In the genomic region with DNA sequence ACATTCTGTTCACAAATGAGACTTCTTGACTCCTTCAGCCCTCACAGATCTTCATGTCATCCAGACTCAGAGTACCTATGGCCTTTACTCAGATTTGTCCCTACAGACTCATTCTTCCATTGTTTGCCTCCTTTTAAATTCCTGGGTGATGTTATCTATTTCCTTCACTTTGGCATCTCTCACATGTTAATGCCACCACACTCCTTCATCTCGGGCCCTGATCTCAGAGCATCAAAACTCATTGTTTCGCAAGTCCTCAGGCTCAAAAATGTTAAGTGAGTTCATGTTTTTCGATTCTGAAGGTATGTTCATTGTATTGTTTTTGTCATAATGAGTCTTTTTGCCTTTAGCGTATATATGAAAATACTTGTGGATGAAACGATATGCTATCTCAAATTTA, we compare ENCODE assay signal across 16 cellular contexts.
DNase-seq lines count a peak whose midpoint lies in the region; ATAC-seq and TF ChIP-seq lines count a peak whose summit lies in the region.
"Had no signal": no experiment of that assay in that cellular context is flagged by ENCODE, and none has a peak within 500 bp of the region (broad histone marks: within the 10 kb centered on the region; RNA-seq: fewer than 3 reads in every experiment).

No MANE protein-coding gene starts in this region.

- H3K27me3 Mint-ChIP-seq in CD14-positive monocyte (ENCODE audit: low read depth in 3 of 3) (peaks cover 0 to 1% (median 0%) of the 10 kb centered on the region in 3 donors), Calu3 (ENCODE audit: unreplicated experiment) (peaks cover 12% of the 10 kb centered on the region), immature natural killer cell (ENCODE audit: low read depth in 3 of 3) (peaks cover 2% of the 10 kb centered on the region in 3 donors)
- no peaks in the 10 kb centered on the region for H3K27me3 Mint-ChIP-seq in activated CD4-positive, alpha-beta memory T cell treated with anti-CD3 and anti-CD28 coated beads for 36 hours

- H3K27ac ChIP-seq in WERI-Rb-1: no peak overlapping the region
- H3K27ac ChIP-seq: brain microvascular endothelial cell, right atrium auricular region, SK-N-MC had no signal

- BruUV-seq in Calu3 (replicated peaks; lab: Mats Ljungman, UMichigan): no TSS peak

- peaks cover 7 to 9% of the 10 kb centered on the region in 2 donors for H3K36me3 Mint-ChIP-seq in CD14-positive monocyte
- H3K36me3 Mint-ChIP-seq in Calu3 (ENCODE audit: insufficient read depth, unreplicated experiment): peaks cover 11% of the 10 kb centered on the region
- peaks cover 3% of the 10 kb centered on the region for H3K36me3 Mint-ChIP-seq in activated CD4-positive, alpha-beta memory T cell treated with anti-CD3 and anti-CD28 coated beads for 36 hours
- H3K36me3 Mint-ChIP-seq in immature natural killer cell: no peaks in the 10 kb centered on the region

- POLR2A ChIA-PET in activated CD4-positive, alpha-beta memory T cell treated with anti-CD3 and anti-CD28 coated beads for 36 hours (lab: Charles Lee): no interaction called here

- peak overlapping the region; percentile 82 to 100 (median 100) for H3K27ac Mint-ChIP-seq in CD14-positive monocyte
- H3K27ac Mint-ChIP-seq in Calu3 (ENCODE audit: unreplicated experiment): peak overlapping the region; percentile 50
- peak overlapping the region; percentile 36 for H3K27ac Mint-ChIP-seq in activated CD4-positive, alpha-beta memory T cell treated with anti-CD3 and anti-CD28 coated beads for 36 hours
- peak overlapping the region; percentile 24 to 98 (median 63) for H3K27ac Mint-ChIP-seq in immature natural killer cell

- DNase-seq in CD14-positive monocyte (ENCODE audit: low spot score) (no peak), Calu3 (no peak), immature natural killer cell (no peak), WERI-Rb-1 (no peak), COLO668 (lab: John Stamatoyannopoulos, UW; ENCODE audit: unreplicated experiment) (no peak), GDM1 (lab: John Stamatoyannopoulos, UW) (no peak)
- DNase-seq in activated CD4-positive, alpha-beta memory T cell treated with anti-CD3 and anti-CD28 coated beads for 36 hours: no peak
- DNase-seq: NCI-H1417; NCI-H510A; stimulated activated CD4-positive, alpha-beta T cell treated with anti-CD3 and anti-CD28 coated beads, Interleukin-1b, Interleukin-23, amount 100 ng/mL, for 48 hours; stimulated activated CD8-positive, alpha-beta memory T cell treated with anti-CD3 and anti-CD28 coated beads, Interleukin-4, amount 100 ng/mL, for 48 hours had no signal

- H3K9me3 ChIP-seq in WERI-Rb-1 (ENCODE audit: severe bottlenecking): no peaks in the 10 kb centered on the region
- H3K9me3 ChIP-seq: right atrium auricular region had no signal

- CTCF ChIA-PET in Calu3 (lab: Charles Lee): no interaction called here
- CTCF ChIA-PET in activated CD4-positive, alpha-beta memory T cell treated with anti-CD3 and anti-CD28 coated beads for 36 hours (lab: Charles Lee): no interaction called here

- H3K4me3 ChIP-seq in WERI-Rb-1 (ENCODE audit: low read depth, low read length): no peak overlapping the region
- H3K4me3 ChIP-seq: right atrium auricular region, SK-N-MC had no signal

- H3K9me3 Mint-ChIP-seq in CD14-positive monocyte (peaks cover 0 to 6% (median 2%) of the 10 kb centered on the region in 7 donors), Calu3 (ENCODE audit: low read depth, unreplicated experiment) (peaks cover 3% of the 10 kb centered on the region), immature natural killer cell (peaks cover 0 to 3% (median 0%) of the 10 kb centered on the region in 6 donors)
- H3K9me3 Mint-ChIP-seq in activated CD4-positive, alpha-beta memory T cell treated with anti-CD3 and anti-CD28 coated beads for 36 hours: no peaks in the 10 kb centered on the region

- H3K4me3 Mint-ChIP-seq in CD14-positive monocyte (no peak overlapping the region), Calu3 (ENCODE audit: low read depth, unreplicated experiment) (no peak overlapping the region), immature natural killer cell (peak overlapping the region in 1 of 5 donors; percentile 8)
- no peak overlapping the region for H3K4me3 Mint-ChIP-seq in activated CD4-positive, alpha-beta memory T cell treated with anti-CD3 and anti-CD28 coated beads for 36 hours
- H3K4me3 Mint-ChIP-seq: neural crest cell had no signal

- H3K36me3 ChIP-seq in WERI-Rb-1: no peaks in the 10 kb centered on the region
- H3K36me3 ChIP-seq: brain microvascular endothelial cell, right atrium auricular region had no signal

- intact Hi-C loops in CD14-positive monocyte (cut with micrococcal nuclease): loop anchor here (10.0 kb wide), 2 partner anchors 81 to 171 kb away; no protein-coding TSS in a partner anchor
- intact Hi-C loops in Calu3 (cut with micrococcal nuclease; ENCODE audit: unreplicated experiment): no loop called here
- intact Hi-C loops in activated CD4-positive, alpha-beta memory T cell treated with anti-CD3 and anti-CD28 coated beads for 36 hours (cut with micrococcal nuclease): loop anchor here (10.0 kb wide), 2 partner anchors 591 to 619 kb away; partner anchors contain the start of genes ANKMY2 and BZW2

- no peaks in the 10 kb centered on the region for H3K27me3 ChIP-seq in WERI-Rb-1 (ENCODE audit: insufficient read depth, low read depth, severe bottlenecking)
- H3K27me3 ChIP-seq: brain microvascular endothelial cell, right atrium auricular region had no signal

- H3K4me1 Mint-ChIP-seq in CD14-positive monocyte: peaks cover 26% of the 10 kb centered on the region
- peaks cover 88% of the 10 kb centered on the region for H3K4me1 Mint-ChIP-seq in Calu3 (ENCODE audit: low read depth, unreplicated experiment)
- H3K4me1 Mint-ChIP-seq in activated CD4-positive, alpha-beta memory T cell treated with anti-CD3 and anti-CD28 coated beads for 36 hours (ENCODE audit: low read depth): peaks cover 48% of the 10 kb centered on the region
- H3K4me1 Mint-ChIP-seq in immature natural killer cell: peaks cover 31 to 37% of the 10 kb centered on the region in 2 donors

- no peak for ATAC-seq in GM21526 (IDR thresholded peaks at IDR 0.05; ENCODE audit: low FRiP score, unreplicated experiment)

- no peak for TF ChIP-seq CTCF in CD14-positive monocyte (IDR thresholded peaks at IDR 0.05)
- TF ChIP-seq CTCF in Calu3 (IDR thresholded peaks at IDR 0.05; ENCODE audit: unreplicated experiment): no peak
- no peak for TF ChIP-seq CTCF in WERI-Rb-1 (IDR thresholded peaks at IDR 0.05; ENCODE audit: low read depth, low read length)

Comparison
In these comparisons a context has a peak if more than half of its experiments do, and no peak if none do; other contexts are left out.
1. H3K27ac Mint-ChIP-seq: peak in every context shown above with its lines; median percentile 100 in CD14-positive monocyte; 63 in immature natural killer cell; 50 in Calu3; 36 in activated CD4-positive, alpha-beta memory T cell treated with anti-CD3 and anti-CD28 coated beads for 36 hours.